2 cellular contexts compared by ENCODE assay signal in the genomic region with DNA sequence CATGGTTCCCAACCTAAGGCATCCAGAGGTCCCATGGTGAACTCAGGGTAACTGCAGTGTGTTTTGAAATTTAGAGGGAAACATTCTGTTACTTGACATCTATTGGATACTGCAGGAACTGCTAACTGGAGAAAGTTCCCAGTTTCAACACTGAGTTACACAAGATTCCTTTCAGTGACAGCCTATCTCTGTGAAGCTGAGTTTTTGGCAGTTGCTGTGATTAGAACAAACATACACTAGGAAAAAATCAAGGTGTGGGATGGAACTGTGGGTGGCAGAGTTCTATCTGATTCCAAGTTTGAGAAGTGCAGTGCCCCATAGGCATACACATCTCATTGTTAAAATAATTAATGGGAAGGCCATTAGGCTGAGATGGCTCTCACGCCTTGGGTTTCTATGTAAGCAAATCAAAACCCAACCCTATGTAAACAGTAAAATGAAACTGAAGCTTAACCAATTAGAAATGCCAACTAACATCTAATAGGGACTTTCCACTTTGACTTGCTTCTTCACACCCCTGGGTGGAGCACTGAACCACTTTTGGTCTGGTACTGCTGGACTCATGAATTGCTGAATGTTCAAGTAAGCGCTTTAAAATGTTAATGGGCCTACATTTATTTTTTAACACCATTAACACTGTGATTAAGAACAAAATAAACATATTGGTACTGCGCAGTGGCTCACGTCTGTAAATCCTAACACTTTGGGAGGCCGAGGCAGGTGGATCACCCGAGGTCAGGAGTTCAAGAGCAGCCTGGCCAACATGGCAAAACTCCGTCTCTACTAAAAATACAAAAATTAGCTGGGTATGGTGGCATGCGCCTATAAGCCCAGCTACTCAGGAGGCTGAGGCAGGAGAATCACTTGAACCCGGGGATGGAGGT.
A peak's percentile ranks its signal among the peaks of the same experiment; 100 is the strongest.
TF ChIP-seq lines count a peak whose summit lies in the region.

No MANE protein-coding gene starts in this region.

TF ChIP-seq in HepG2, 621 proteins besides CTCF, POLR2A, EP300 and RAD21:
- TF ChIP-seq STAG1 (CRISPR knock-in tag; IDR thresholded peaks at IDR 0.05) (peak; percentile 50), ZNF12 (CRISPR knock-in tag; IDR thresholded peaks at IDR 0.05) (no peak), SMC3 (IDR thresholded peaks at IDR 0.05; ENCODE audit: low read length) (peak; percentile 3; the same call in 1 of the 2 replicates)

TF ChIP-seq in WTC11, 78 proteins besides CTCF, POLR2A, EP300 and RAD21:
- TF ChIP-seq, protein P1, sequence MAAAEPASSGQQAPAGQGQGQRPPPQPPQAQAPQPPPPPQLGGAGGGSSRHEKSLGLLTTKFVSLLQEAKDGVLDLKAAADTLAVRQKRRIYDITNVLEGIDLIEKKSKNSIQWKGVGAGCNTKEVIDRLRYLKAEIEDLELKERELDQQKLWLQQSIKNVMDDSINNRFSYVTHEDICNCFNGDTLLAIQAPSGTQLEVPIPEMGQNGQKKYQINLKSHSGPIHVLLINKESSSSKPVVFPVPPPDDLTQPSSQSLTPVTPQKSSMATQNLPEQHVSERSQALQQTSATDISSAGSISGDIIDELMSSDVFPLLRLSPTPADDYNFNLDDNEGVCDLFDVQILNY (CRISPR knock-in tag; IDR thresholded peaks at IDR 0.05), result no peak
- TF ChIP-seq, protein P2, sequence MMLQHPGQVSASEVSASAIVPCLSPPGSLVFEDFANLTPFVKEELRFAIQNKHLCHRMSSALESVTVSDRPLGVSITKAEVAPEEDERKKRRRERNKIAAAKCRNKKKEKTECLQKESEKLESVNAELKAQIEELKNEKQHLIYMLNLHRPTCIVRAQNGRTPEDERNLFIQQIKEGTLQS (CRISPR knock-in tag; conservative IDR thresholded peaks at IDR 0.05), result no peak
- TF ChIP-seq, protein P3, sequence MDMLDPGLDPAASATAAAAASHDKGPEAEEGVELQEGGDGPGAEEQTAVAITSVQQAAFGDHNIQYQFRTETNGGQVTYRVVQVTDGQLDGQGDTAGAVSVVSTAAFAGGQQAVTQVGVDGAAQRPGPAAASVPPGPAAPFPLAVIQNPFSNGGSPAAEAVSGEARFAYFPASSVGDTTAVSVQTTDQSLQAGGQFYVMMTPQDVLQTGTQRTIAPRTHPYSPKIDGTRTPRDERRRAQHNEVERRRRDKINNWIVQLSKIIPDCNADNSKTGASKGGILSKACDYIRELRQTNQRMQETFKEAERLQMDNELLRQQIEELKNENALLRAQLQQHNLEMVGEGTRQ (CRISPR knock-in tag; IDR thresholded peaks at IDR 0.05), result no peak
- TF ChIP-seq, protein P4, sequence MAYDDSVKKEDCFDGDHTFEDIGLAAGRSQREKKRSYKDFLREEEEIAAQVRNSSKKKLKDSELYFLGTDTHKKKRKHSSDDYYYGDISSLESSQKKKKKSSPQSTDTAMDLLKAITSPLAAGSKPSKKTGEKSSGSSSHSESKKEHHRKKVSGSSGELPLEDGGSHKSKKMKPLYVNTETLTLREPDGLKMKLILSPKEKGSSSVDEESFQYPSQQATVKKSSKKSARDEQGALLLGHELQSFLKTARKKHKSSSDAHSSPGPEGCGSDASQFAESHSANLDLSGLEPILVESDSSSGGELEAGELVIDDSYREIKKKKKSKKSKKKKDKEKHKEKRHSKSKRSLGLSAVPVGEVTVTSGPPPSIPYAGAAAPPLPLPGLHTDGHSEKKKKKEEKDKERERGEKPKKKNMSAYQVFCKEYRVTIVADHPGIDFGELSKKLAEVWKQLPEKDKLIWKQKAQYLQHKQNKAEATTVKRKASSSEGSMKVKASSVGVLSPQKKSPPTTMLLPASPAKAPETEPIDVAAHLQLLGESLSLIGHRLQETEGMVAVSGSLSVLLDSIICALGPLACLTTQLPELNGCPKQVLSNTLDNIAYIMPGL (CRISPR knock-in tag; IDR thresholded peaks at IDR 0.05), result no peak
- TF ChIP-seq MYBL2 (CRISPR knock-in tag; IDR thresholded peaks at IDR 0.05) (no peak), ZNF317 (CRISPR knock-in tag; IDR thresholded peaks at IDR 0.05; ENCODE audit: borderline replicate concordance, low read depth) (no peak), ZNF138 (CRISPR knock-in tag; conservative IDR thresholded peaks at IDR 0.05) (no peak), ZBTB21 (CRISPR knock-in tag; IDR thresholded peaks at IDR 0.05; ENCODE audit: borderline replicate concordance) (no peak)
- TF ChIP-seq, protein P5, sequence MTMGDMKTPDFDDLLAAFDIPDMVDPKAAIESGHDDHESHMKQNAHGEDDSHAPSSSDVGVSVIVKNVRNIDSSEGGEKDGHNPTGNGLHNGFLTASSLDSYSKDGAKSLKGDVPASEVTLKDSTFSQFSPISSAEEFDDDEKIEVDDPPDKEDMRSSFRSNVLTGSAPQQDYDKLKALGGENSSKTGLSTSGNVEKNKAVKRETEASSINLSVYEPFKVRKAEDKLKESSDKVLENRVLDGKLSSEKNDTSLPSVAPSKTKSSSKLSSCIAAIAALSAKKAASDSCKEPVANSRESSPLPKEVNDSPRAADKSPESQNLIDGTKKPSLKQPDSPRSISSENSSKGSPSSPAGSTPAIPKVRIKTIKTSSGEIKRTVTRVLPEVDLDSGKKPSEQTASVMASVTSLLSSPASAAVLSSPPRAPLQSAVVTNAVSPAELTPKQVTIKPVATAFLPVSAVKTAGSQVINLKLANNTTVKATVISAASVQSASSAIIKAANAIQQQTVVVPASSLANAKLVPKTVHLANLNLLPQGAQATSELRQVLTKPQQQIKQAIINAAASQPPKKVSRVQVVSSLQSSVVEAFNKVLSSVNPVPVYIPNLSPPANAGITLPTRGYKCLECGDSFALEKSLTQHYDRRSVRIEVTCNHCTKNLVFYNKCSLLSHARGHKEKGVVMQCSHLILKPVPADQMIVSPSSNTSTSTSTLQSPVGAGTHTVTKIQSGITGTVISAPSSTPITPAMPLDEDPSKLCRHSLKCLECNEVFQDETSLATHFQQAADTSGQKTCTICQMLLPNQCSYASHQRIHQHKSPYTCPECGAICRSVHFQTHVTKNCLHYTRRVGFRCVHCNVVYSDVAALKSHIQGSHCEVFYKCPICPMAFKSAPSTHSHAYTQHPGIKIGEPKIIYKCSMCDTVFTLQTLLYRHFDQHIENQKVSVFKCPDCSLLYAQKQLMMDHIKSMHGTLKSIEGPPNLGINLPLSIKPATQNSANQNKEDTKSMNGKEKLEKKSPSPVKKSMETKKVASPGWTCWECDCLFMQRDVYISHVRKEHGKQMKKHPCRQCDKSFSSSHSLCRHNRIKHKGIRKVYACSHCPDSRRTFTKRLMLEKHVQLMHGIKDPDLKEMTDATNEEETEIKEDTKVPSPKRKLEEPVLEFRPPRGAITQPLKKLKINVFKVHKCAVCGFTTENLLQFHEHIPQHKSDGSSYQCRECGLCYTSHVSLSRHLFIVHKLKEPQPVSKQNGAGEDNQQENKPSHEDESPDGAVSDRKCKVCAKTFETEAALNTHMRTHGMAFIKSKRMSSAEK (CRISPR knock-in tag; IDR thresholded peaks at IDR 0.05; ENCODE audit: borderline replicate concordance), result no peak
- TF ChIP-seq, protein P6, sequence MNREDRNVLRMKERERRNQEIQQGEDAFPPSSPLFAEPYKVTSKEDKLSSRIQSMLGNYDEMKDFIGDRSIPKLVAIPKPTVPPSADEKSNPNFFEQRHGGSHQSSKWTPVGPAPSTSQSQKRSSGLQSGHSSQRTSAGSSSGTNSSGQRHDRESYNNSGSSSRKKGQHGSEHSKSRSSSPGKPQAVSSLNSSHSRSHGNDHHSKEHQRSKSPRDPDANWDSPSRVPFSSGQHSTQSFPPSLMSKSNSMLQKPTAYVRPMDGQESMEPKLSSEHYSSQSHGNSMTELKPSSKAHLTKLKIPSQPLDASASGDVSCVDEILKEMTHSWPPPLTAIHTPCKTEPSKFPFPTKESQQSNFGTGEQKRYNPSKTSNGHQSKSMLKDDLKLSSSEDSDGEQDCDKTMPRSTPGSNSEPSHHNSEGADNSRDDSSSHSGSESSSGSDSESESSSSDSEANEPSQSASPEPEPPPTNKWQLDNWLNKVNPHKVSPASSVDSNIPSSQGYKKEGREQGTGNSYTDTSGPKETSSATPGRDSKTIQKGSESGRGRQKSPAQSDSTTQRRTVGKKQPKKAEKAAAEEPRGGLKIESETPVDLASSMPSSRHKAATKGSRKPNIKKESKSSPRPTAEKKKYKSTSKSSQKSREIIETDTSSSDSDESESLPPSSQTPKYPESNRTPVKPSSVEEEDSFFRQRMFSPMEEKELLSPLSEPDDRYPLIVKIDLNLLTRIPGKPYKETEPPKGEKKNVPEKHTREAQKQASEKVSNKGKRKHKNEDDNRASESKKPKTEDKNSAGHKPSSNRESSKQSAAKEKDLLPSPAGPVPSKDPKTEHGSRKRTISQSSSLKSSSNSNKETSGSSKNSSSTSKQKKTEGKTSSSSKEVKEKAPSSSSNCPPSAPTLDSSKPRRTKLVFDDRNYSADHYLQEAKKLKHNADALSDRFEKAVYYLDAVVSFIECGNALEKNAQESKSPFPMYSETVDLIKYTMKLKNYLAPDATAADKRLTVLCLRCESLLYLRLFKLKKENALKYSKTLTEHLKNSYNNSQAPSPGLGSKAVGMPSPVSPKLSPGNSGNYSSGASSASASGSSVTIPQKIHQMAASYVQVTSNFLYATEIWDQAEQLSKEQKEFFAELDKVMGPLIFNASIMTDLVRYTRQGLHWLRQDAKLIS (CRISPR knock-in tag; IDR thresholded peaks at IDR 0.05; ENCODE audit: borderline replicate concordance), result no peak
- TF ChIP-seq, protein P7, sequence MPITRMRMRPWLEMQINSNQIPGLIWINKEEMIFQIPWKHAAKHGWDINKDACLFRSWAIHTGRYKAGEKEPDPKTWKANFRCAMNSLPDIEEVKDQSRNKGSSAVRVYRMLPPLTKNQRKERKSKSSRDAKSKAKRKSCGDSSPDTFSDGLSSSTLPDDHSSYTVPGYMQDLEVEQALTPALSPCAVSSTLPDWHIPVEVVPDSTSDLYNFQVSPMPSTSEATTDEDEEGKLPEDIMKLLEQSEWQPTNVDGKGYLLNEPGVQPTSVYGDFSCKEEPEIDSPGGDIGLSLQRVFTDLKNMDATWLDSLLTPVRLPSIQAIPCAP (CRISPR knock-in tag; IDR thresholded peaks at IDR 0.05), result no peak
